In genomic region chr7:4638781-4639575, GRCh38 we compare ENCODE assay signal across 1 cellular context.
TF ChIP-seq lines count a peak whose summit lies in the region.

No MANE protein-coding gene starts in this region.

TF ChIP-seq in HepG2, 621 proteins besides CTCF, POLR2A, EP300 and RAD21:
- TF ChIP-seq PRDM10 (CRISPR knock-in tag; IDR thresholded peaks at IDR 0.05; ENCODE audit: low read depth) (0 out of 2 replicates have a peak, but pooled peaks have one; percentile 21), BCL6 (CRISPR knock-in tag; IDR thresholded peaks at IDR 0.05) (peak; percentile 37; the same call in 1 of the 2 replicates), FOXP1 (IDR thresholded peaks at IDR 0.05) (no peak), FOXP1 (CRISPR knock-in tag; IDR thresholded peaks at IDR 0.05) (peak; percentile 56; the same call in 1 of the 2 replicates), ZNF709 (CRISPR knock-in tag; IDR thresholded peaks at IDR 0.05) (no peak), PPARG (CRISPR knock-in tag; conservative IDR thresholded peaks at IDR 0.05) (no peak)
